Comparison of ENCODE assay signal across 7 cellular contexts in the genomic region with DNA sequence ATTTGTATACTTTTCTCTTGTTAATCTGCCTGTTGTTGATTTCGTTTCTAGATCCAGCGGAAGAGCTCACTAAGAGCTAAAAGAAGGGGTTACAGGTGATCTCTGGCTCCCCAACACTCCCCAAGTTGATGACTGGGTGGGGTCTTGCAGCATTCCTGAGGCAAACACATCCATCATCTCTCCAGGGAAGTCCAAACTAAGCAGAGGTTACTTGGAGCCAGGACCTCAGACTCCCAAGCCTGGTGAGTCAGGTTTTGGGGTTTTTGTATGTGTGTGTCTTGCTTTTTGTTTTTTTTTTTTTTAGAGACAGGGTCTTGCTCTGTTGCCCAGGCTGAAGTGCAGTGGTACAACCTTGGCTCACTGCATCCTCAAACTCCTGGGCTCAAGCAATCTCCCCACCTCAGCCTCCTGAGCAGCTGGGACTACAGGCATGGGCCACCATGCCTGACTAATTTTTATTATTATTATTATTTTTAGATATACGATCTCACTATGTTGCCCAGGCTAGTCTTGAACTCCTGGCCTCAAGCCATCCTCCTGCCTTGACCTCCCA. TPM values are rescaled to one million over a fixed set of nuclear protein-coding genes. Genes with fewer than 3 reads are reported as not detected.
"Had no signal": no experiment of that assay in that cellular context is flagged by ENCODE, and none has a peak within 500 bp of the region (broad histone marks: within the 10 kb centered on the region; RNA-seq: fewer than 3 reads in every experiment).

No MANE protein-coding gene starts in this region.

- H3K27me3 ChIP-seq: uterus had no signal

- H3K27me3 Mint-ChIP-seq: activated T-helper 17 cell treated with anti-CD3 and anti-CD28 coated beads, Interleukin-2, amount 50 U/mL, for 72 hours had no signal

- FAIRE-seq: bronchial epithelial cell, keratinocyte had no signal

- H3K27ac ChIP-seq: uterus had no signal

- H3K9me3 ChIP-seq: uterus had no signal

- H3K36me3 Mint-ChIP-seq: memory B cell had no signal

- H3K4me1 ChIP-seq: uterus had no signal

- H3K36me3 ChIP-seq: uterus had no signal

- H3K27ac Mint-ChIP-seq: activated T-helper 17 cell treated with anti-CD3 and anti-CD28 coated beads, Interleukin-2, amount 50 U/mL, for 72 hours; memory B cell had no signal

- H3K4me3 Mint-ChIP-seq: activated T-helper 17 cell treated with anti-CD3 and anti-CD28 coated beads, Interleukin-2, amount 50 U/mL, for 72 hours; memory B cell; neural crest cell had no signal

- H3K4me3 ChIP-seq: uterus had no signal

- H3K9me3 Mint-ChIP-seq: activated T-helper 17 cell treated with anti-CD3 and anti-CD28 coated beads, Interleukin-2, amount 50 U/mL, for 72 hours; memory B cell; neural crest cell had no signal

RNA-seq across cellular contexts. Expression of gene KLHL35, which starts 45.2 kb away (rescaled TPM):
- total RNA-seq: left lobe of liver had no signal
